19 cellular contexts compared by ENCODE assay signal in genomic region chr2:189535433-189535832, GRCh38. TPM values are rescaled to one million over a fixed set of nuclear protein-coding genes. Genes with fewer than 3 reads are reported as not detected.
DNase-seq lines count a peak whose midpoint lies in the region; ATAC-seq and TF ChIP-seq lines count a peak whose summit lies in the region.
"Had no signal": no experiment of that assay in that cellular context is flagged by ENCODE, and none has a peak within 500 bp of the region (broad histone marks: within the 10 kb centered on the region; RNA-seq: fewer than 3 reads in every experiment).

No MANE protein-coding gene starts in this region.

- H3K4me3 ChIP-seq in IMR-90 (ENCODE audit: insufficient read depth, low read depth, low read length) (no peak overlapping the region), coronary artery (no peak overlapping the region), uterus (no peak overlapping the region)
- H3K4me3 ChIP-seq: BLaER1 had no signal

- dilution Hi-C loops in IMR-90 (cut with HindIII; ENCODE audit: low sequenced_read_pairs, unreplicated experiment): no loop called here

- peak overlapping the region; percentile 60 to 70; a peak in 3 of 4 replicates for H4K8ac ChIP-seq in IMR-90 (ENCODE audit: low read depth in 2 of 2, low read length in 2 of 2)

- H3K4me2 ChIP-seq in IMR-90 (ENCODE audit: low read depth, low read length): no peak overlapping the region
- H3K4me2 ChIP-seq: BLaER1 had no signal

- peak overlapping the region; percentile 73 for H4K91ac ChIP-seq in IMR-90 (ENCODE audit: insufficient read depth, low read depth, low read length)

- H3K4me1 ChIP-seq in IMR-90 (ENCODE audit: control insufficient read depth, insufficient read depth, low read length) (peaks cover 3% of the 10 kb centered on the region), uterus (peaks cover 0 to under 1% of the 10 kb centered on the region in 2 donors)
- H3K4me1 ChIP-seq: BLaER1 had no signal

- no peaks in the 10 kb centered on the region for H3K27me3 ChIP-seq in IMR-90 (ENCODE audit: control insufficient read depth, insufficient read depth, low read length)
- no peaks in the 10 kb centered on the region for H3K27me3 ChIP-seq in uterus
- H3K27me3 ChIP-seq: BLaER1 had no signal

- H3K36me3 Mint-ChIP-seq in osteocyte (ENCODE audit: unreplicated experiment) (no peaks in the 10 kb centered on the region), glutamatergic neuron (ENCODE audit: unreplicated experiment) (no peaks in the 10 kb centered on the region)
- H3K36me3 Mint-ChIP-seq: activated naive CD8-positive, alpha-beta T cell had no signal

- H2BK15ac ChIP-seq in IMR-90 (ENCODE audit: low read depth, low read length): peak overlapping the region; percentile 89; the same call in 2 of the 3 replicates

- peak overlapping the region; percentile 84; the same call in 1 of the 2 replicates for H3K4ac ChIP-seq in IMR-90 (ENCODE audit: low read depth, low read length)

- no peak for TF ChIP-seq RAD21 in IMR-90 (IDR thresholded peaks at IDR 0.05; ENCODE audit: low read length)

- no peaks in the 10 kb centered on the region for H3K9me1 ChIP-seq in IMR-90 (ENCODE audit: insufficient read depth, low read length)

- no TSS peak for BruUV-seq in IMR-90 (replicated peaks; lab: Mats Ljungman, UMichigan)

- H3K9me3 ChIP-seq in IMR-90 (ENCODE audit: control insufficient read depth, insufficient read depth, low read length) (no peaks in the 10 kb centered on the region), uterus (no peaks in the 10 kb centered on the region)
- H3K9me3 ChIP-seq: BLaER1 had no signal

- no peak for DNase-seq in IMR-90
- DNase-seq in coronary artery (ENCODE audit: low spot score): no peak
- no peak for DNase-seq in osteocyte (ENCODE audit: extremely low spot score, unreplicated experiment)
- no peak for DNase-seq in uterus
- no peak for DNase-seq in activated naive CD4-positive, alpha-beta T cell (lab: John Stamatoyannopoulos, UW)
- no peak for DNase-seq in glutamatergic neuron
- DNase-seq: activated CD4-positive, alpha-beta T cell treated with anti-CD3 and anti-CD28 coated beads for 48 hours; activated effector memory CD4-positive, alpha-beta T cell treated with Interleukin-2 at 50 U/mL for 16 hours; anterior cingulate cortex; effector CD8-positive, alpha-beta T cell; mesendoderm; NCI-H2107; NCI-H774; stimulated activated CD4-positive, alpha-beta T cell treated with anti-CD3 and anti-CD28 coated beads, Interleukin-4, amount 100 ng/mL, for 4 hours; T1000 had no signal

- H3K27me3 Mint-ChIP-seq in osteocyte (ENCODE audit: unreplicated experiment): no peaks in the 10 kb centered on the region
- H3K27me3 Mint-ChIP-seq in glutamatergic neuron (ENCODE audit: unreplicated experiment): peaks cover 1% of the 10 kb centered on the region
- H3K27me3 Mint-ChIP-seq: activated naive CD8-positive, alpha-beta T cell had no signal

- H3K9ac ChIP-seq in IMR-90 (ENCODE audit: low read depth, low read length): no peak overlapping the region
- H3K9ac ChIP-seq: BLaER1 had no signal

- H4K20me1 ChIP-seq in IMR-90 (ENCODE audit: insufficient read depth, low read length): no peaks in the 10 kb centered on the region
- H4K20me1 ChIP-seq: BLaER1 had no signal

- POLR2A ChIA-PET in IMR-90 (lab: Charles Lee; ENCODE audit: unreplicated experiment): no interaction called here

- no peak for TF ChIP-seq CTCF in IMR-90 (conservative IDR thresholded peaks at IDR 0.05; ENCODE audit: low read depth, low read length)
- no peak for TF ChIP-seq CTCF in coronary artery (IDR thresholded peaks at IDR 0.05)
- no peak for TF ChIP-seq CTCF in osteocyte (IDR thresholded peaks at IDR 0.05)
- TF ChIP-seq CTCF in uterus (IDR thresholded peaks at IDR 0.05): no peak
- TF ChIP-seq CTCF in glutamatergic neuron (IDR thresholded peaks at IDR 0.05; ENCODE audit: partially characterized antibody, unreplicated experiment): no peak

- H3K9me3 Mint-ChIP-seq in osteocyte (ENCODE audit: unreplicated experiment) (no peaks in the 10 kb centered on the region), glutamatergic neuron (ENCODE audit: unreplicated experiment) (no peaks in the 10 kb centered on the region)

- no peaks in the 10 kb centered on the region for H3K36me3 ChIP-seq in IMR-90 (ENCODE audit: control insufficient read depth, insufficient read depth, low read length)
- H3K36me3 ChIP-seq in uterus: no peaks in the 10 kb centered on the region
- H3K36me3 ChIP-seq: BLaER1 had no signal

- H2AK5ac ChIP-seq in IMR-90 (ENCODE audit: low read depth, low read length): peak overlapping the region; percentile 92; the same call in 1 of the 2 replicates

- 0 out of 2 replicates have a peak overlapping the region, but pooled peaks have one; percentile 70 for H3K23ac ChIP-seq in IMR-90 (ENCODE audit: low read depth, low read length)

- TF ChIP-seq POLR2A in IMR-90 (IDR thresholded peaks at IDR 0.05; ENCODE audit: low read depth, low read length) (no peak), uterus (IDR thresholded peaks at IDR 0.05) (no peak)

- H4K5ac ChIP-seq in IMR-90 (ENCODE audit: low read depth, low read length): peak overlapping the region; percentile 37

- peak overlapping the region; percentile 26 for H3K18ac ChIP-seq in IMR-90 (ENCODE audit: low read depth, low read length)

- H3K27ac Mint-ChIP-seq in osteocyte (ENCODE audit: unreplicated experiment): peak overlapping the region; percentile 60
- H3K27ac Mint-ChIP-seq in glutamatergic neuron (ENCODE audit: unreplicated experiment): no peak overlapping the region
- H3K27ac Mint-ChIP-seq: activated naive CD8-positive, alpha-beta T cell had no signal

- in situ Hi-C loops in IMR-90 (cut with MboI; ENCODE audit: low sequenced_read_pairs): no loop called here

- H2BK120ac ChIP-seq in IMR-90 (ENCODE audit: low read depth, low read length): peak overlapping the region; percentile 81

- H3K4me1 Mint-ChIP-seq in osteocyte (ENCODE audit: unreplicated experiment) (peaks cover 16% of the 10 kb centered on the region), glutamatergic neuron (ENCODE audit: low read depth, unreplicated experiment) (no peaks in the 10 kb centered on the region)

- no peak overlapping the region for H3K4me3 Mint-ChIP-seq in osteocyte (ENCODE audit: unreplicated experiment)
- no peak overlapping the region for H3K4me3 Mint-ChIP-seq in glutamatergic neuron (ENCODE audit: unreplicated experiment)
- H3K4me3 Mint-ChIP-seq: activated naive CD8-positive, alpha-beta T cell had no signal

- intact Hi-C loops in IMR-90 (cut with micrococcal nuclease) (no loop called here), uterus (cut with DNase I; ENCODE audit: low total_unique reads) (no loop called here)

- no peak overlapping the region for H3K56ac ChIP-seq in IMR-90 (ENCODE audit: extremely low read depth, insufficient read depth, low read length)

- H3K27ac ChIP-seq in IMR-90 (ENCODE audit: insufficient read depth, low read length) (peak overlapping the region; percentile 15; the same call in 1 of the 2 replicates), coronary artery (peak overlapping the region; percentile 15 to 67), uterus (peak overlapping the region; percentile 16 to 72)
- H3K27ac ChIP-seq: BLaER1, epithelial cell of prostate had no signal

- H2AK9ac ChIP-seq in IMR-90 (replicated peaks; ENCODE audit: low read depth, low read length, poor library complexity): no peak overlapping the region

- ATAC-seq in IMR-90 (ENCODE audit: low read depth) (no peak), GM21515 (IDR thresholded peaks at IDR 0.05; ENCODE audit: unreplicated experiment) (no peak)

- H3K79me1 ChIP-seq in IMR-90 (ENCODE audit: low read depth in 1 of 2, low read length in 2 of 2): no peaks in the 10 kb centered on the region

- peak overlapping the region; percentile 76 for H3K14ac ChIP-seq in IMR-90 (replicated peaks; ENCODE audit: low read depth, low read length)

- H2BK5ac ChIP-seq in IMR-90 (ENCODE audit: low read depth, low read length, poor library complexity, severe bottlenecking): no peak overlapping the region

- H2BK20ac ChIP-seq in IMR-90 (ENCODE audit: low read depth, low read length): peak overlapping the region; percentile 93

- no peak overlapping the region for H2AFZ ChIP-seq in IMR-90 (replicated peaks; ENCODE audit: low read length, poor library complexity)

- CTCF ChIA-PET in IMR-90 (lab: Yijun Ruan, JAX): interaction anchor here (0.5 kb wide), 1 partner anchor 78 kb away, joined by 3 read pairs; no protein-coding TSS in a partner anchor

TF ChIP-seq in IMR-90, 13 proteins besides CTCF, POLR2A, EP300 and RAD21 (continues in another document):
- TF ChIP-seq MAFK (IDR thresholded peaks at IDR 0.05; ENCODE audit: low read depth, low read length) (no peak), MXI1 (IDR thresholded peaks at IDR 0.05; ENCODE audit: borderline replicate concordance, low read depth, low read length) (no peak), NFE2L2 (IDR thresholded peaks at IDR 0.05; ENCODE audit: low read depth, low read length) (no peak), FOS (IDR thresholded peaks at IDR 0.05; ENCODE audit: low read depth, low read length) (no peak), RFX5 (IDR thresholded peaks at IDR 0.05; ENCODE audit: low read depth, low read length) (no peak), USF2 (IDR thresholded peaks at IDR 0.05; ENCODE audit: low read depth, low read length) (no peak), SMC3 (IDR thresholded peaks at IDR 0.05; ENCODE audit: low read depth, low read length) (no peak), CHD1 (IDR thresholded peaks at IDR 0.05; ENCODE audit: low read depth, low read length) (no peak), BHLHE40 (IDR thresholded peaks at IDR 0.05; ENCODE audit: low read depth, low read length) (no peak)

RNA-seq across cellular contexts. Expression of gene SLC40A1, which starts 45.2 kb away (rescaled TPM):
- total RNA-seq in IMR-90 (2012; rRNA removed) (3.9 and 5.0 TPM in 2 replicates), osteocyte (10.8 and 11.4 TPM in 2 replicates), uterus (100 to 1,000 TPM in 3 of 4 donors, 10 to 100 TPM in 1; 87.1 to 252 (median 176) TPM), glutamatergic neuron (ENCODE audit: unreplicated experiment) (0.56 TPM)
- 1.3 and 1.5 TPM in 2 replicates for polyA plus RNA-seq in IMR-90 (2012; rRNA removed)
- polyA plus RNA-seq in IMR-90 (2012; cell fraction: cytosol; rRNA removed): 1.0 and 1.5 TPM in 2 replicates
- polyA plus RNA-seq in IMR-90 (2012; cell fraction: nucleus; rRNA removed; ENCODE audit: low replicate concordance): 0.25 and 1.4 TPM in 2 replicates
